ENCODE assay signal across 19 cellular contexts in genomic region chr17:43882761-43883415, GRCh38. TPM values are rescaled to one million over a fixed set of nuclear protein-coding genes. Genes with fewer than 3 reads are reported as not detected.
DNase-seq lines count a peak whose midpoint lies in the region; ATAC-seq and TF ChIP-seq lines count a peak whose summit lies in the region.
"Had no signal": no experiment of that assay in that cellular context is flagged by ENCODE, and none has a peak within 500 bp of the region (broad histone marks: within the 10 kb centered on the region; RNA-seq: fewer than 3 reads in every experiment).

No MANE protein-coding gene starts in this region.

- H3K36me3 Mint-ChIP-seq in endodermal cell (ENCODE audit: low read depth) = no peaks in the 10 kb centered on the region
- H3K36me3 Mint-ChIP-seq: CD4-positive, alpha-beta memory T cell had no signal

- in situ Hi-C loops in GM13976 (cut with MboI; ENCODE audit: low sequenced_read_pairs, unreplicated experiment) = loop anchor here (10.0 kb wide), 1 partner anchor 112 kb away; no protein-coding TSS in a partner anchor

- no peak overlapping the region for H3K4ac ChIP-seq in neuronal stem cell (ENCODE audit: low read length)

- no peak overlapping the region for H4K91ac ChIP-seq in neuronal stem cell (ENCODE audit: low read depth, low read length, poor library complexity)

- no peak overlapping the region for H3K4me3 Mint-ChIP-seq in endodermal cell
- H3K4me3 Mint-ChIP-seq: CD4-positive, alpha-beta memory T cell had no signal

- H3K27ac Mint-ChIP-seq in endodermal cell = no peak overlapping the region
- H3K27ac Mint-ChIP-seq: CD4-positive, alpha-beta memory T cell had no signal

- no peak overlapping the region for H4K8ac ChIP-seq in neuronal stem cell (ENCODE audit: low read depth, low read length)

- H3K4me1 ChIP-seq in endodermal cell (ENCODE audit: control insufficient read depth, insufficient read depth, low read length) (no peaks in the 10 kb centered on the region), neuronal stem cell (ENCODE audit: control insufficient read depth in 2 of 2, insufficient read depth in 1 of 2, low read depth in 1 of 2, low read length in 2 of 2) (peaks cover 4 to 8% of the 10 kb centered on the region in 2 donors)

- no peak overlapping the region for H2AFZ ChIP-seq in neuronal stem cell (ENCODE audit: low read length)

- H2BK15ac ChIP-seq in neuronal stem cell (ENCODE audit: low read length) = no peak overlapping the region

- no peak overlapping the region for H3K4me2 ChIP-seq in neuronal stem cell (ENCODE audit: insufficient read depth, low read length, poor library complexity, severe bottlenecking)

- WGBS in endodermal cell (ENCODE audit: insufficient coverage in 1 of 2, insufficient read length in 1 of 2), 2 experiments = 90 to 100% methylated on average over 2 to 14 of the region's 14 CpGs
- no CpG with 5 or more reads among the region's 14 CpGs for WGBS in neuronal stem cell (ENCODE audit: extremely low coverage in 2 of 2, insufficient read length in 2 of 2, insufficient replicate concordance in 1 of 2), 2 donors

- no peaks in the 10 kb centered on the region for H3K27me3 Mint-ChIP-seq in endodermal cell (ENCODE audit: insufficient read depth)

- no peak overlapping the region for H3K14ac ChIP-seq in neuronal stem cell (ENCODE audit: low read length)

- DNase-seq in GM13976 (ENCODE audit: low spot score) (peak; percentile 20), endodermal cell (peak; percentile 38), neuronal stem cell (ENCODE audit: low spot score) (no peak), NCI-H2107 (lab: John Stamatoyannopoulos, UW) (no peak), NCI-H2081 (lab: John Stamatoyannopoulos, UW) (no peak)
- DNase-seq: C1 segment of cervical spinal cord; Calu3; CD4-positive, alpha-beta memory T cell; COR-L47; DMS153; DND-41; GDM1; GOT3; HCEC 1CT had no signal

- H3K18ac ChIP-seq in neuronal stem cell (ENCODE audit: low read length) = no peak overlapping the region

- no peak overlapping the region for H3K4me3 ChIP-seq in endodermal cell (ENCODE audit: low read length)
- no peak overlapping the region for H3K4me3 ChIP-seq in neuronal stem cell (ENCODE audit: low read length in 2 of 2)
- H3K4me3 ChIP-seq: GM12878 had no signal

- no peaks in the 10 kb centered on the region for H3K9me3 ChIP-seq in endodermal cell (ENCODE audit: control insufficient read depth, low read length)
- no peaks in the 10 kb centered on the region for H3K9me3 ChIP-seq in neuronal stem cell (replicated peaks in 1 of 2; ENCODE audit: control insufficient read depth in 2 of 2, insufficient read depth in 1 of 2, low read depth in 1 of 2, low read length in 2 of 2)

- no peak for TF ChIP-seq CTCF in GM13976 (IDR thresholded peaks at IDR 0.05; ENCODE audit: borderline replicate concordance, control extremely low read depth, extremely low read depth, insufficient read depth, missing control alignments)
- no peak for TF ChIP-seq CTCF in endodermal cell (conservative IDR thresholded peaks at IDR 0.05)

- H3K9ac ChIP-seq in endodermal cell (ENCODE audit: extremely low read depth, low read length, poor library complexity, severe bottlenecking) = no peak overlapping the region
- H3K9ac ChIP-seq in neuronal stem cell (ENCODE audit: low read depth, low read length, poor library complexity) = peak overlapping the region; percentile 83

- H3K27ac ChIP-seq in endodermal cell (ENCODE audit: low read depth, low read length) (no peak overlapping the region), neuronal stem cell (replicated peaks; ENCODE audit: low read length) (no peak overlapping the region)

- no peak overlapping the region for H2AK5ac ChIP-seq in neuronal stem cell (ENCODE audit: low read depth, low read length)

- H3K27me3 ChIP-seq in endodermal cell (ENCODE audit: control insufficient read depth, insufficient read depth, low read length, poor library complexity, severe bottlenecking) (no peaks in the 10 kb centered on the region), neuronal stem cell (ENCODE audit: control insufficient read depth in 3 of 3, insufficient read depth in 3 of 3, low read depth in 1 of 3, low read length in 3 of 3) (no peaks in the 10 kb centered on the region)

- H2BK12ac ChIP-seq in neuronal stem cell (ENCODE audit: low read length) = no peak overlapping the region

- peaks cover 15% of the 10 kb centered on the region for H3K4me1 Mint-ChIP-seq in endodermal cell

- no peak overlapping the region for H2BK120ac ChIP-seq in neuronal stem cell (ENCODE audit: low read depth, low read length)

- no peak overlapping the region for H2BK5ac ChIP-seq in neuronal stem cell (ENCODE audit: low read length)

- H3K36me3 ChIP-seq in endodermal cell (ENCODE audit: control insufficient read depth, insufficient read depth, low read length) (no peaks in the 10 kb centered on the region), neuronal stem cell (replicated peaks in 1 of 2; ENCODE audit: control insufficient read depth in 2 of 2, insufficient read depth in 2 of 2, low read length in 2 of 2) (peaks cover 0 to 18% of the 10 kb centered on the region in 2 donors)

- ATAC-seq in GM18517 (IDR thresholded peaks at IDR 0.05; ENCODE audit: unreplicated experiment) = no peak
- ATAC-seq: GM12878 had no signal

- H3K9me3 Mint-ChIP-seq in endodermal cell = no peaks in the 10 kb centered on the region
- H3K9me3 Mint-ChIP-seq: CD4-positive, alpha-beta memory T cell had no signal

- H3K23ac ChIP-seq in neuronal stem cell (ENCODE audit: low read depth, low read length, poor library complexity) = peak overlapping the region; percentile 17

- H3K79me1 ChIP-seq in neuronal stem cell (ENCODE audit: low read depth, low read length) = peaks cover 5% of the 10 kb centered on the region

RNA-seq across cellular contexts. Expression of gene MPP2, which starts 24.4 kb away (rescaled TPM):
- 10 to 100 TPM; 16.2 to 18.3 TPM for total RNA-seq in endodermal cell
- 19.7 TPM for polyA plus RNA-seq in endodermal cell (2013, experiment 1 of 2)
- 18.1 TPM for polyA plus RNA-seq in endodermal cell (2013, experiment 2 of 2)
- 13.6 TPM for polyA plus RNA-seq in neuronal stem cell (2013, experiment 1 of 2)
- polyA plus RNA-seq in neuronal stem cell (2013, experiment 2 of 2) = 14.1 TPM

RNA-seq across cellular contexts. Expression of gene CD300LG, which starts 35.9 kb away (rescaled TPM):
- not detected for total RNA-seq in endodermal cell
- polyA plus RNA-seq in endodermal cell (2013, experiment 1 of 2) = not detected
- polyA plus RNA-seq in endodermal cell (2013, experiment 2 of 2) = not detected
- 0.04 TPM for polyA plus RNA-seq in neuronal stem cell (2013, experiment 1 of 2)
- 0.03 TPM for polyA plus RNA-seq in neuronal stem cell (2013, experiment 2 of 2)
- total RNA-seq: A172; A673; Calu3; CD4-positive, alpha-beta memory T cell; GM12878 had no signal
- polyA plus RNA-seq: BJ; CD4-positive, alpha-beta memory T cell; GM12878 had no signal

RNA-seq across cellular contexts. Expression of gene MPP3, which starts 49.9 kb away (rescaled TPM):
- 1 to 10 TPM; 5.8 to 6.8 TPM for total RNA-seq in endodermal cell
- polyA plus RNA-seq in endodermal cell (2013, experiment 1 of 2) = 6.6 TPM
- 10.8 TPM for polyA plus RNA-seq in endodermal cell (2013, experiment 2 of 2)
- polyA plus RNA-seq in neuronal stem cell (2013, experiment 1 of 2) = 5.1 TPM
- polyA plus RNA-seq in neuronal stem cell (2013, experiment 2 of 2) = 5.9 TPM
- total RNA-seq: GM12878 had no signal
- polyA plus RNA-seq: GM12878 had no signal

RNA-seq across cellular contexts. Expression of gene PPY, which starts 59.4 kb away (rescaled TPM):
- total RNA-seq in endodermal cell = not detected
- not detected for polyA plus RNA-seq in endodermal cell (2013, experiment 1 of 2)
- not detected for polyA plus RNA-seq in endodermal cell (2013, experiment 2 of 2)
- not detected for polyA plus RNA-seq in neuronal stem cell (2013, experiment 1 of 2)
- polyA plus RNA-seq in neuronal stem cell (2013, experiment 2 of 2) = not detected
- total RNA-seq: A172; A673; Calu3; CD4-positive, alpha-beta memory T cell; GM12878 had no signal
- polyA plus RNA-seq: BJ; CD4-positive, alpha-beta memory T cell had no signal

Comparison
In these comparisons a context has a peak if more than half of its experiments do, and no peak if none do; other contexts are left out.
1. DNase-seq: peak in GM13976 (single experiment) and endodermal cell (single experiment); none in neuronal stem cell (single experiment), NCI-H2107 (single experiment) and NCI-H2081 (0 of 2).